21 cellular contexts compared by ENCODE assay signal in the genomic region with DNA sequence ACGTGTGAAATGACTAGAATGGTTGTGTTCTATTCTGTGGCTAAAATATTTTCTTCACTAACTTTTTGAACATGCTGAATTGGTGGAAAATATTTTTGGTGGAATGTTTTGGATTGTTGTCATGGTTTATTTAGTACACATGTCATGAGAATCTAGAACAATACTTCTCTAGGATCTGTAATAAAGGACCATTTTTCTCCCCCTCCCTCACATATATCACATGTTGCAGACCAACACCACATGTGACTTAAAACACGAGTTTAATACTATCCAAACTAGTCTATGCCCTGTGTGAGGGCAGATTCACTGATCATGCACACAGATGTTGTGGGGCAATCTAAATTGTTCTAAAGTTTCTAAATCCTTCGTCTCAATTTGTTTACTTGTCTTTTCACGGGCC. TPM values are rescaled to one million over a fixed set of nuclear protein-coding genes. Genes with fewer than 3 reads are reported as not detected.
DNase-seq lines count a peak whose midpoint lies in the region; ATAC-seq and TF ChIP-seq lines count a peak whose summit lies in the region.
"Had no signal": no experiment of that assay in that cellular context is flagged by ENCODE, and none has a peak within 500 bp of the region (broad histone marks: within the 10 kb centered on the region; RNA-seq: fewer than 3 reads in every experiment).

No MANE protein-coding gene starts in this region.

- H3K4me3 ChIP-seq in AG10803 (ENCODE audit: low read length), result no peak overlapping the region
- H3K4me3 ChIP-seq: SJCRH30 had no signal

- no peak overlapping the region for H3K4me3 Mint-ChIP-seq in HFFc6
- H3K4me3 Mint-ChIP-seq: CD4-positive, CD25-positive, alpha-beta regulatory T cell had no signal

- no peaks in the 10 kb centered on the region for H3K9me3 Mint-ChIP-seq in HFFc6

- peak; percentile 83 for DNase-seq in AG10803 (ENCODE audit: low read depth)
- no peak for DNase-seq in HFFc6
- DNase-seq in fibroblast of peridontal ligament (ENCODE audit: extremely low read depth), result peak; percentile 31
- no peak for DNase-seq in sciatic nerve (ENCODE audit: low spot score)
- no peak for DNase-seq in RPMI8226
- DNase-seq in SIG-M5 (lab: John Stamatoyannopoulos, UW), result no peak
- no peak for DNase-seq in SHP77 (lab: John Stamatoyannopoulos, UW)
- DNase-seq: CD4-positive, CD25-positive, alpha-beta regulatory T cell; COR-L47; DMS79 treated with DMSO at 0.1 percent for 48 hours; GOT3; KG1; NCI-H1092 treated with DMSO at 0.1 percent for 48 hours; NCI-H1436 treated with DMSO at 0.1 percent for 48 hours; NCI-H1930; NCI-H2227 treated with DMSO at 0.1 percent for 48 hours; NCI-H510A treated with DMSO at 0.1 percent for 48 hours; NCI-H774; NK-92 treated with Interleukin-12 subunit alpha and Interleukin-12 subunit beta, amount 100 ng/mL, for 24 hours; SJCRH30 had no signal

- intact Hi-C loops in sciatic nerve (cut with DNase I), result no loop called here

- peak overlapping the region; percentile 29; the same call in 1 of the 2 replicates for H3K27ac Mint-ChIP-seq in HFFc6
- H3K27ac Mint-ChIP-seq: CD4-positive, CD25-positive, alpha-beta regulatory T cell had no signal

- H3K27me3 Mint-ChIP-seq in HFFc6 (ENCODE audit: insufficient read depth), result no peaks in the 10 kb centered on the region; the same call in 1 of the 2 replicates
- H3K27me3 Mint-ChIP-seq: CD4-positive, CD25-positive, alpha-beta regulatory T cell had no signal

- TF ChIP-seq CTCF in AG10803 (conservative IDR thresholded peaks at IDR 0.05; ENCODE audit: low read length), result no peak
- no peak for TF ChIP-seq CTCF in HFFc6 (IDR thresholded peaks at IDR 0.05)

- H3K4me1 Mint-ChIP-seq in HFFc6 (ENCODE audit: low read depth), result peaks cover 16% of the 10 kb centered on the region
- H3K4me1 Mint-ChIP-seq: CD4-positive, CD25-positive, alpha-beta regulatory T cell had no signal

- H3K36me3 Mint-ChIP-seq in HFFc6 (ENCODE audit: low read depth), result peaks cover 10% of the 10 kb centered on the region

- peak; percentile 32 for ATAC-seq in sciatic nerve
- ATAC-seq: HCT116 had no signal

RNA-seq across cellular contexts. Expression of a gene that starts 29.2 kb away (rescaled TPM):
- 10 to 100 TPM; 14.2 to 18.1 (median 16.6) TPM for total RNA-seq in HFFc6 (2021; fragmentation: NEBNext Ultra II Directional; extraction: Animal tissue kit (Norgen Biotek cat#: 25700))
- total RNA-seq in sciatic nerve, result 22.4 TPM

RNA-seq across cellular contexts. Expression of a gene that starts 29.3 kb away (rescaled TPM):
- 1 to 10 TPM; 1.2 to 2.0 (median 1.5) TPM for total RNA-seq in HFFc6 (2021; fragmentation: NEBNext Ultra II Directional; extraction: Animal tissue kit (Norgen Biotek cat#: 25700))
- total RNA-seq in sciatic nerve, result 13.8 TPM

Comparison
In these comparisons a context has a peak if more than half of its experiments do, and no peak if none do; other contexts are left out.
1. DNase-seq: peak in AG10803 (single experiment) and fibroblast of peridontal ligament (single experiment); none in HFFc6 (single experiment), sciatic nerve (single experiment), RPMI8226 (single experiment), SIG-M5 (single experiment) and SHP77 (0 of 2).